In the genomic region with DNA sequence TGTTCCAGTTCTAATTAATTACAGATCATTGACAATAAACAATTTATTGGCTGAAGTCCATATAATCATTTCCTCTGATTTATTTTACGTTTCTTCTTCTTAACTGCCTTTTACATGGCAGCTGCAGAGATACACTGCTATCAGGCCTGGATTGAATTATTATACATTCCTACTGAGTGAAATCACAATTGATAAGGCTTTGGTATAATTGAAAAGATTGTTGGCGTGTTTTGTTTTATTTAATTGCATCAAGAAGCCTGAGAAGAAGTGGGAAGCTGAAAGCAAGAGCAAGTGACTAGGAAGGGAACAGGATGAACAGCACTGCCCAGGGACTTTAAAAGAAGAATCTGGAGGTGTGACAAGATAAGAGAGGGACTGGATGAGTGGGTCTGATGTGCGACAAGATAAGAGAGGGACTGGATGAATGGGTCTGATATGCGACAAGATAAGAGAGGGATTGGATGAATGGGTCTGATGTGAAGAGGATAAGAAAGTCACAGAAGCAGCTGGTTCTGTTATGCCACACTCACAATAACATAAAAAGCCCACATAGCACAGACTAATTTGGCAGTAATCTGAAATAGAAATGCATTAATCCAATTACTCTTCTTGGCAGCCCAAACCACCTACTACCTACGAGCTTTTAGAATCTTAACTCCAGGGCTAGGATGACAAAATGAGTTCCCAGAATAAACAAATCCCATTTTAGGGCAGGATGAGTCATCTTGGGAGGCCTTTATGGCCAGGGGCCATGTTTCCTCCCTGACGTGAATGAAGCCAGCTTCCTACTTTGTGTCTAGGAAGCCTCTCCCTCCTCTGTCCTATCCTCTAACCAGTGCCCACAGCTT, we compare ENCODE assay signal across 8 cellular contexts.
DNase-seq lines count a peak whose midpoint lies in the region; ATAC-seq and TF ChIP-seq lines count a peak whose summit lies in the region.

No MANE protein-coding gene starts in this region.

- no peak overlapping the region for H3K4me3 ChIP-seq in RWPE2 (ENCODE audit: severe bottlenecking)
- H3K4me3 ChIP-seq in skeletal muscle cell (ENCODE audit: low read depth, low read length): no peak overlapping the region
- H3K4me3 ChIP-seq in coronary artery: no peak overlapping the region

- ATAC-seq in RWPE2 (ENCODE audit: low read depth): peak; percentile 69

- no peaks in the 10 kb centered on the region for H3K36me3 ChIP-seq in RWPE2 (ENCODE audit: low read depth)

- peak; percentile 91 for DNase-seq in H4 (ENCODE audit: low spot score)
- DNase-seq in RWPE2 (ENCODE audit: low spot score): no peak
- peak; percentile 5 for DNase-seq in glomerular endothelial cell (ENCODE audit: extremely low read depth, low read depth, low spot score)
- peak; percentile 71 for DNase-seq in skeletal muscle cell (ENCODE audit: low read depth)
- DNase-seq in activated naive CD4-positive, alpha-beta T cell treated with anti-CD3 and anti-CD28 coated beads, Interleukin-2, amount 50 U/mL, for 16 hours: no peak
- DNase-seq in NCI-H1694 (lab: John Stamatoyannopoulos, UW): no peak
- no peak for DNase-seq in coronary artery (ENCODE audit: low spot score)
- no peak for DNase-seq in stimulated activated naive CD4-positive, alpha-beta T cell (lab: John Stamatoyannopoulos, UW)

- no peak overlapping the region for H3K27ac ChIP-seq in RWPE2 (ENCODE audit: poor library complexity, severe bottlenecking)
- peak overlapping the region in 1 of 2 donors; percentile 27 for H3K27ac ChIP-seq in coronary artery

- TF ChIP-seq CTCF in RWPE2 (IDR thresholded peaks at IDR 0.05; ENCODE audit: poor library complexity, severe bottlenecking) (no peak), coronary artery (IDR thresholded peaks at IDR 0.05) (no peak)

- H3K27me3 ChIP-seq in RWPE2 (ENCODE audit: insufficient read depth, poor library complexity, severe bottlenecking): no peaks in the 10 kb centered on the region

- H3K4me1 ChIP-seq in RWPE2 (ENCODE audit: insufficient read depth, poor library complexity, severe bottlenecking): peaks cover 3% of the 10 kb centered on the region

- H3K9me3 ChIP-seq in RWPE2 (ENCODE audit: severe bottlenecking): no peaks in the 10 kb centered on the region

Comparison
In these comparisons a context has a peak if more than half of its experiments do, and no peak if none do; other contexts are left out.
1. DNase-seq: peak in H4 (single experiment), glomerular endothelial cell (single experiment) and skeletal muscle cell (single experiment); none in RWPE2 (single experiment), activated naive CD4-positive, alpha-beta T cell treated with anti-CD3 and anti-CD28 coated beads, Interleukin-2, amount 50 U/mL, for 16 hours (single experiment), NCI-H1694 (single experiment), coronary artery (single experiment) and stimulated activated naive CD4-positive, alpha-beta T cell (0 of 6).